15 cellular contexts compared by ENCODE assay signal in genomic region chr13:37899753-37900152, GRCh38. TPM values are rescaled to one million over a fixed set of nuclear protein-coding genes. Genes with fewer than 3 reads are reported as not detected.
"Had no signal": no experiment of that assay in that cellular context is flagged by ENCODE, and none has a peak within 500 bp of the region (broad histone marks: within the 10 kb centered on the region; RNA-seq: fewer than 3 reads in every experiment).

No MANE protein-coding gene starts in this region.

- H3K4me1 ChIP-seq: gastroesophageal sphincter, lower lobe of right lung, upper lobe of right lung had no signal

- H3K27me3 ChIP-seq: gastroesophageal sphincter, upper lobe of right lung had no signal

- H3K27ac ChIP-seq: epithelial cell of prostate, gastroesophageal sphincter, lower lobe of right lung, upper lobe of right lung had no signal

- H3K4me3 ChIP-seq: gastroesophageal sphincter, lower lobe of right lung, upper lobe of right lung had no signal

- H3K36me3 ChIP-seq: gastroesophageal sphincter, lower lobe of right lung, upper lobe of right lung had no signal

- ATAC-seq: activated naive CD4-positive, alpha-beta T cell treated with anti-CD3 and anti-CD28 coated beads, Interleukin-2, amount 50 U/mL, for 72 hours; effector memory CD8-positive, alpha-beta T cell; gastroesophageal sphincter; lower lobe of right lung; naive thymus-derived CD4-positive, alpha-beta T cell; upper lobe of right lung had no signal

- H3K9me3 ChIP-seq: gastroesophageal sphincter, lower lobe of right lung had no signal

- DNase-seq: amniotic stem cell; effector memory CD8-positive, alpha-beta T cell; hippocampal formation; kidney glomerular epithelial cell; lower lobe of right lung; midbrain; naive thymus-derived CD4-positive, alpha-beta T cell; occipital lobe; stimulated activated CD4-positive, alpha-beta T cell treated with anti-CD3 and anti-CD28 coated beads, Interleukin-15, amount 100 ng/mL, for 24 hours; stimulated activated CD4-positive, alpha-beta T cell treated with anti-CD3 and anti-CD28 coated beads, Interleukin-4, amount 100 ng/mL, for 24 hours; upper lobe of right lung had no signal

RNA-seq across cellular contexts. Expression of gene TRPC4, which starts 30.2 kb away (rescaled TPM):
- total RNA-seq: activated naive CD4-positive, alpha-beta T cell treated with anti-CD3 and anti-CD28 coated beads, Interleukin-2, amount 50 U/mL, for 72 hours; activated T-helper 2 cell treated with anti-CD3 and anti-CD28 coated beads, Interferon-gamma antibody, Interleukin-2, Interleukin-4, amounts not matched to agents 10 μg/mL and 5 μg/mL and 100 μg/mL, durations not matched to agents 14 hours and 24 hours and 36 hours; naive thymus-derived CD4-positive, alpha-beta T cell had no signal
- polyA plus RNA-seq: naive thymus-derived CD4-positive, alpha-beta T cell had no signal
